ENCODE assay signal across 8 cellular contexts in the genomic region with DNA sequence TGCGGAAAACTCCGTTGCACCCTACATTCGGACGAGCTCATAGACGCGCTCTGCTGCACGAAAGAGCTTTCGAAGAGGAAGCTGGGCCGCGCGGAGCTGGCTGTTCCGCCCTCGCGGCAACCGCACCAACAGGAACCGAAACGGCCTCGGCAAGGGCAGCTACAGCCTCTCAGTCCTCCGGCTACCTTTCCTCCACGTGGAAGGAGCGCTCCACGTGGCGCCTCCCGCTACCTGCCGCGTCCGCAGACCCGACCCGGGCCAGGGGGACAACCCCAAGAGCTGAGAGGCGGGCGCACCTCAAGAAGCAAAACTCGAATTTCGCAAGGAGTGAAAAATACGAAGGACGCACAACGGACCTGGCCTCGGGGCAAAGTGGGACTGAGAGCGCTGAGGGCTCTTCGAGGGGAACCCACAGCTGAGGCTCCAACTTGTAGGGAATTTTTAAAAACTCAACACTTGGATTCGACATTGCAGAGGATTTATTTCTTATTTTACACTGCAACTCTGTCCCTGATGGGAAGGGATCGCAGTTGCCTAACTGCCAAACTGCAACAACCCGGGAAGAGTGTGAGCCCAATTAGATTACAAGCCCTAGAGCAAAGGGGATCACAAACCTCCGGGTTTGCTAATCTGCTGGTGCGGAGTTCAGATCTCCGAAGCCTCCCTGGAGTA. TPM values are rescaled to one million over a fixed set of nuclear protein-coding genes. Genes with fewer than 3 reads are reported as not detected.
DNase-seq lines count a peak whose midpoint lies in the region; ATAC-seq, FAIRE-seq and TF ChIP-seq lines count a peak whose summit lies in the region.

No MANE protein-coding gene starts in this region.

- peaks cover 5 to 8% of the 10 kb centered on the region in 2 donors for H3K36me3 Mint-ChIP-seq in CD14-positive monocyte

- H3K4me2 ChIP-seq in neural cell (ENCODE audit: low read length), result no peak overlapping the region

- no peak for FAIRE-seq in H54 (lab: Jason Lieb, UNC)

- intact Hi-C loops in CD14-positive monocyte (cut with micrococcal nuclease) (no loop called here), uterus (cut with DNase I; ENCODE audit: low total_unique reads) (no loop called here)

- no peak for TF ChIP-seq EP300 in neural cell (conservative IDR thresholded peaks at IDR 0.05; ENCODE audit: poor library complexity, severe bottlenecking)

- no peaks in the 10 kb centered on the region for H3K9me2 ChIP-seq in neural cell (ENCODE audit: insufficient read depth, low read length)

- DNase-seq in CD14-positive monocyte (ENCODE audit: low spot score) (peak; percentile 54), GM19240 (ENCODE audit: insufficient read length, low spot score) (peak; percentile 49), fibroblast of gingiva (ENCODE audit: low read depth) (peak; percentile 44), uterus (peak in 1 of 2 donors; percentile 37), H54 (ENCODE audit: insufficient read length, low spot score) (no peak)
- peak; percentile 36 for DNase-seq in activated CD4-positive, CD25-positive, alpha-beta regulatory T cell treated with anti-CD3 and anti-CD28 coated beads, Interleukin-2, amount 50 U/mL, for 72 hours

- H3K27ac ChIP-seq in neural cell (ENCODE audit: low read length), result no peak overlapping the region
- H3K27ac ChIP-seq in uterus, result peak overlapping the region; percentile 63 to 64

- ATAC-seq in HG03342 (IDR thresholded peaks at IDR 0.05; ENCODE audit: unreplicated experiment), result peak; percentile 99

- H3K4me1 ChIP-seq in uterus, result peaks cover 0 to 16% of the 10 kb centered on the region in 2 donors

- H3K27me3 ChIP-seq in neural cell (ENCODE audit: insufficient read depth, low read depth, low read length) (peaks cover 65% of the 10 kb centered on the region), uterus (peaks cover 4 to 31% of the 10 kb centered on the region in 2 donors)

- H3K27ac Mint-ChIP-seq in CD14-positive monocyte, result peak overlapping the region in 1 of 7 donors; percentile 30

- no peak overlapping the region for H3K9ac ChIP-seq in neural cell (ENCODE audit: low read length)

- H3K4me3 Mint-ChIP-seq in CD14-positive monocyte, result peak overlapping the region; percentile 79 to 91

- H3K9me3 ChIP-seq in neural cell (ENCODE audit: low read length) (no peaks in the 10 kb centered on the region), uterus (no peaks in the 10 kb centered on the region)

- no peaks in the 10 kb centered on the region for H3F3A ChIP-seq in neural cell (ENCODE audit: insufficient read depth, low read length, poor library complexity, severe bottlenecking)

- peaks cover 87 to 95% (median 89%) of the 10 kb centered on the region in 3 donors for H3K27me3 Mint-ChIP-seq in CD14-positive monocyte (ENCODE audit: low read depth in 3 of 3)

- no peaks in the 10 kb centered on the region for H3K79me2 ChIP-seq in neural cell (replicated peaks; ENCODE audit: insufficient read depth, low read length)

- H3K36me3 ChIP-seq in neural cell (ENCODE audit: insufficient read depth, low read length) (no peaks in the 10 kb centered on the region), uterus (no peaks in the 10 kb centered on the region)

- H4K20me1 ChIP-seq in neural cell (ENCODE audit: insufficient read depth), result no peaks in the 10 kb centered on the region

- no peak overlapping the region for H2AFZ ChIP-seq in neural cell (ENCODE audit: low read depth, low read length)

- peak overlapping the region; percentile 60 for H3K4me3 ChIP-seq in neural cell (ENCODE audit: low read length)
- H3K4me3 ChIP-seq in uterus, result peak overlapping the region; percentile 4 to 40

- TF ChIP-seq POLR2A in uterus (IDR thresholded peaks at IDR 0.05) (no peak), H54 (IDR thresholded peaks at IDR 0.05; ENCODE audit: low read depth, low read length) (no peak)

- TF ChIP-seq CTCF in CD14-positive monocyte (IDR thresholded peaks at IDR 0.05) (no peak), neural cell (IDR thresholded peaks at IDR 0.05; ENCODE audit: poor library complexity, severe bottlenecking) (no peak), uterus (IDR thresholded peaks at IDR 0.05) (no peak)

- peaks cover 40% of the 10 kb centered on the region for H3K4me1 Mint-ChIP-seq in CD14-positive monocyte

- no peak for TF ChIP-seq RAD21 in neural cell (conservative IDR thresholded peaks at IDR 0.05)

- H3K9me3 Mint-ChIP-seq in CD14-positive monocyte, result peaks cover 0 to 44% (median 30%) of the 10 kb centered on the region in 7 donors

TF ChIP-seq in neural cell, 6 proteins besides CTCF, POLR2A, EP300 and RAD21:
- TF ChIP-seq EZH2 (IDR thresholded peaks at IDR 0.05; ENCODE audit: borderline replicate concordance, insufficient read depth, low read length, poor library complexity, severe bottlenecking) (no peak), SMC3 (conservative IDR thresholded peaks at IDR 0.05; ENCODE audit: poor library complexity) (no peak), MXI1 (conservative IDR thresholded peaks at IDR 0.05; ENCODE audit: poor library complexity, severe bottlenecking) (peak; percentile 67), POLR2AphosphoS5 (IDR thresholded peaks at IDR 0.05) (peak; percentile 44)

RNA-seq across cellular contexts. Expression of a gene that starts 1.4 kb away (rescaled TPM):
- polyA plus RNA-seq in CD14-positive monocyte (not detected), neural cell (not detected in 2 replicates)
- polyA minus RNA-seq in neural cell, result 0.49 TPM in 1 of 2 replicates, not detected in the other
- total RNA-seq in uterus, result 10 to 100 TPM in 1 of 4 donors, 1 to 10 TPM in 2, not detected in 1; 7.0 to 13.6 (median 7.7) TPM
